8 cellular contexts compared by ENCODE assay signal in genomic region chr17:63699638-63700527, GRCh38. TPM values are rescaled to one million over a fixed set of nuclear protein-coding genes. Genes with fewer than 3 reads are reported as not detected.
DNase-seq lines count a peak whose midpoint lies in the region; ATAC-seq and TF ChIP-seq lines count a peak whose summit lies in the region.

Gene LIMD2 (minus strand): TSS chr17:63700125. CDS start chr17:63699298, 827 bp downstream.

- H3K4me1 ChIP-seq in Karpas-422 (ENCODE audit: low read length) (peaks cover 73% of the 10 kb centered on the region), ascending aorta (peaks cover 6 to 9% of the 10 kb centered on the region in 2 donors), iPS-15b (ENCODE audit: control insufficient read depth, insufficient read depth, low read length) (peaks cover 9% of the 10 kb centered on the region), smooth muscle cell (ENCODE audit: low read depth) (peaks cover 13% of the 10 kb centered on the region)

- intact Hi-C loops in T-helper 2 cell treated with Interferon-gamma antibody and Interleukin-4, amounts not matched to agents 100 ng/mL and 5 ng/mL, for 36 hours (cut with micrococcal nuclease): loop anchor here (1.0 to 5.0 kb wide), 7 partner anchors 41 to 263 kb away; partner anchors contain the start of genes DCAF7, FTSJ3, MAP3K3 and PSMC5
- intact Hi-C loops in ascending aorta (cut with DNase I): loop anchor here (2.0 kb wide), 3 partner anchors 41 to 77 kb away; partner anchors contain the start of genes CCDC47, MAP3K3 and STRADA

- H3K36me3 ChIP-seq in Karpas-422 (ENCODE audit: insufficient read depth, low read length) (peaks cover 27% of the 10 kb centered on the region), ascending aorta (peaks cover 6 to 21% of the 10 kb centered on the region in 2 donors), iPS-15b (ENCODE audit: control insufficient read depth, insufficient read depth, low read length) (peaks cover 27% of the 10 kb centered on the region), smooth muscle cell (ENCODE audit: low read depth) (no peaks in the 10 kb centered on the region)

- H3K27ac ChIP-seq in Karpas-422 (ENCODE audit: low read length) (peak within 1 kb of the TSS; percentile 96), ascending aorta (peak within 1 kb of the TSS; percentile 68 to 80), smooth muscle cell (ENCODE audit: low read depth) (peak within 1 kb of the TSS; percentile 56)

- peaks cover 44% of the 10 kb centered on the region for H3K79me2 ChIP-seq in Karpas-422 (ENCODE audit: low read length)
- no peaks in the 10 kb centered on the region for H3K79me2 ChIP-seq in smooth muscle cell (ENCODE audit: low read depth)

- no peaks in the 10 kb centered on the region for H3F3A ChIP-seq in smooth muscle cell (ENCODE audit: low read depth)

- H4K20me1 ChIP-seq in Karpas-422 (ENCODE audit: insufficient read depth, low read depth, low read length) (no peaks in the 10 kb centered on the region), smooth muscle cell (ENCODE audit: low read depth) (peaks cover 20% of the 10 kb centered on the region)

- H2AFZ ChIP-seq in Karpas-422 (ENCODE audit: low read length) (no peak within 1 kb of the TSS), smooth muscle cell (ENCODE audit: low read depth) (no peak within 1 kb of the TSS)

- H3K9ac ChIP-seq in Karpas-422 (ENCODE audit: low read length): peak within 1 kb of the TSS; percentile 82
- peak within 1 kb of the TSS; percentile 65 for H3K9ac ChIP-seq in iPS-15b (ENCODE audit: low read depth, low read length)
- peak within 1 kb of the TSS; percentile 39 for H3K9ac ChIP-seq in smooth muscle cell (ENCODE audit: low read depth)

- H3K27me3 ChIP-seq in Karpas-422 (ENCODE audit: low read length): no peaks in the 10 kb centered on the region
- no peaks in the 10 kb centered on the region for H3K27me3 ChIP-seq in ascending aorta
- no peaks in the 10 kb centered on the region for H3K27me3 ChIP-seq in iPS-15b (ENCODE audit: control insufficient read depth, insufficient read depth, low read length)
- H3K27me3 ChIP-seq in smooth muscle cell (ENCODE audit: low read depth): no peaks in the 10 kb centered on the region

- WGBS in smooth muscle cell (ENCODE audit: low lambda C conversion rate): 0% methylated on average over 61 of the region's 133 CpGs

- peak within 1 kb of the TSS; percentile 96 for H3K4me2 ChIP-seq in Karpas-422 (ENCODE audit: low read depth, low read length, poor library complexity, severe bottlenecking)
- peak within 1 kb of the TSS; percentile 95 for H3K4me2 ChIP-seq in smooth muscle cell

- no peak for TF ChIP-seq CTCF in ascending aorta (IDR thresholded peaks at IDR 0.05)
- TF ChIP-seq CTCF in smooth muscle cell (IDR thresholded peaks at IDR 0.05; ENCODE audit: borderline replicate concordance, insufficient read depth, poor library complexity, severe bottlenecking): no peak

- ATAC-seq in GM19372 (IDR thresholded peaks at IDR 0.05; ENCODE audit: low read depth, unreplicated experiment): peak; percentile 21

- peak within 1 kb of the TSS; percentile 80 for H3K4me3 ChIP-seq in Karpas-422 (ENCODE audit: low read length)
- peak within 1 kb of the TSS; percentile 63 to 73 for H3K4me3 ChIP-seq in ascending aorta
- peak within 1 kb of the TSS; percentile 67 for H3K4me3 ChIP-seq in iPS-15b (ENCODE audit: low read depth, low read length)
- H3K4me3 ChIP-seq in smooth muscle cell: peak within 1 kb of the TSS; percentile 65

- DNase-seq in AG20443 (ENCODE audit: low spot score) (peak; percentile 74), Karpas-422 (peak; percentile 87), ascending aorta (ENCODE audit: low spot score in 2 of 2) (peak in 1 of 2 donors; percentile 74), smooth muscle cell (lab: John Stamatoyannopoulos, UW; ENCODE audit: unreplicated experiment) (peak; percentile 48), SKM-1 treated with dmso at 0.1 percent for 144 hours (lab: John Stamatoyannopoulos, UW; ENCODE audit: unreplicated experiment) (no peak)

- no peaks in the 10 kb centered on the region for H3K9me3 ChIP-seq in Karpas-422 (ENCODE audit: low read length)
- no peaks in the 10 kb centered on the region for H3K9me3 ChIP-seq in ascending aorta
- H3K9me3 ChIP-seq in iPS-15b (ENCODE audit: control insufficient read depth, insufficient read depth, low read length): no peaks in the 10 kb centered on the region
- H3K9me3 ChIP-seq in smooth muscle cell (replicated peaks; ENCODE audit: low read depth): no peaks in the 10 kb centered on the region

- no peaks in the 10 kb centered on the region for H3K9me2 ChIP-seq in Karpas-422 (replicated peaks; ENCODE audit: insufficient read depth, low read length)

RNA-seq across cellular contexts. Expression of gene LIMD2, which starts in this region (rescaled TPM):
- 200 and 538 TPM in 2 replicates for total RNA-seq in Karpas-422 (2014; rRNA removed; shearing (Covaris generic); ENCODE audit: low replicate concordance)
- 457 and 470 TPM in 2 replicates for total RNA-seq in T-helper 2 cell treated with Interferon-gamma antibody and Interleukin-4, amounts not matched to agents 100 ng/mL and 5 ng/mL, for 36 hours
- total RNA-seq in ascending aorta (27.0 TPM), smooth muscle cell (40.7 and 47.9 TPM in 2 replicates)
- 110 and 124 TPM in 2 replicates for polyA plus RNA-seq in smooth muscle cell
